13 cellular contexts compared by ENCODE assay signal in genomic region chr16:50839920-50840729, GRCh38.
DNase-seq lines count a peak whose midpoint lies in the region; ATAC-seq and TF ChIP-seq lines count a peak whose summit lies in the region.
"Had no signal": no experiment of that assay in that cellular context is flagged by ENCODE, and none has a peak within 500 bp of the region (broad histone marks: within the 10 kb centered on the region; RNA-seq: fewer than 3 reads in every experiment).

No MANE protein-coding gene starts in this region.

- H3K36me3 ChIP-seq in WERI-Rb-1 = no peaks in the 10 kb centered on the region
- no peaks in the 10 kb centered on the region for H3K36me3 ChIP-seq in lower lobe of right lung

- peaks cover 11% of the 10 kb centered on the region for H3K27me3 Mint-ChIP-seq in activated CD8-positive, alpha-beta T cell treated with anti-CD3 and anti-CD28 coated beads for 36 hours
- H3K27me3 Mint-ChIP-seq in activated CD8-positive, alpha-beta T cell treated with anti-CD3 and anti-CD28 coated beads, Interleukin-2, amount 10 ng/mL, durations not matched to agents 7 days and 5 days (ENCODE audit: low read depth) = peaks cover 29% of the 10 kb centered on the region

- H3K27ac ChIP-seq in WERI-Rb-1 = no peak overlapping the region
- peak overlapping the region; percentile 99 for H3K27ac ChIP-seq in temporal lobe (ENCODE audit: low read depth, low read length)
- no peak overlapping the region for H3K27ac ChIP-seq in lower lobe of right lung

- no peak for TF ChIP-seq CTCF in activated CD8-positive, alpha-beta T cell treated with anti-CD3 and anti-CD28 coated beads for 36 hours (IDR thresholded peaks at IDR 0.05)
- TF ChIP-seq CTCF in WERI-Rb-1 (IDR thresholded peaks at IDR 0.05; ENCODE audit: low read depth, low read length) (0 out of 2 replicates have a peak, but pooled peaks have one; percentile 7), lower lobe of right lung (IDR thresholded peaks at IDR 0.05) (no peak)

- H3K27ac Mint-ChIP-seq in activated CD8-positive, alpha-beta T cell treated with anti-CD3 and anti-CD28 coated beads for 36 hours = no peak overlapping the region
- H3K27ac Mint-ChIP-seq in activated CD8-positive, alpha-beta T cell treated with anti-CD3 and anti-CD28 coated beads, Interleukin-2, amount 10 ng/mL, durations not matched to agents 7 days and 5 days = no peak overlapping the region

- H3K4me3 Mint-ChIP-seq in activated CD8-positive, alpha-beta T cell treated with anti-CD3 and anti-CD28 coated beads for 36 hours = no peak overlapping the region
- H3K4me3 Mint-ChIP-seq in activated CD8-positive, alpha-beta T cell treated with anti-CD3 and anti-CD28 coated beads, Interleukin-2, amount 10 ng/mL, durations not matched to agents 7 days and 5 days = no peak overlapping the region

- H3K4me3 ChIP-seq in WERI-Rb-1 (ENCODE audit: low read depth, low read length) = no peak overlapping the region
- H3K4me3 ChIP-seq in lower lobe of right lung = no peak overlapping the region

- peaks cover 22% of the 10 kb centered on the region for H3K4me1 Mint-ChIP-seq in activated CD8-positive, alpha-beta T cell treated with anti-CD3 and anti-CD28 coated beads for 36 hours (ENCODE audit: low read depth)
- peaks cover 16% of the 10 kb centered on the region for H3K4me1 Mint-ChIP-seq in activated CD8-positive, alpha-beta T cell treated with anti-CD3 and anti-CD28 coated beads, Interleukin-2, amount 10 ng/mL, durations not matched to agents 7 days and 5 days (ENCODE audit: low read depth)

- no peaks in the 10 kb centered on the region for H3K9me3 ChIP-seq in WERI-Rb-1 (ENCODE audit: severe bottlenecking)
- H3K9me3 ChIP-seq in lower lobe of right lung = no peaks in the 10 kb centered on the region

- H3K36me3 Mint-ChIP-seq in activated CD8-positive, alpha-beta T cell treated with anti-CD3 and anti-CD28 coated beads for 36 hours (ENCODE audit: low read depth) = no peaks in the 10 kb centered on the region
- H3K36me3 Mint-ChIP-seq in activated CD8-positive, alpha-beta T cell treated with anti-CD3 and anti-CD28 coated beads, Interleukin-2, amount 10 ng/mL, durations not matched to agents 7 days and 5 days (ENCODE audit: low read depth) = no peaks in the 10 kb centered on the region

- H3K4me1 ChIP-seq in lower lobe of right lung = no peaks in the 10 kb centered on the region

- CTCF ChIA-PET in activated CD8-positive, alpha-beta T cell treated with anti-CD3 and anti-CD28 coated beads for 36 hours (lab: Charles Lee) = interaction anchor here (1.9 kb wide), 1 partner anchor 34 kb away, joined by 6 read pairs; no protein-coding TSS in a partner anchor
- CTCF ChIA-PET in activated CD8-positive, alpha-beta T cell treated with anti-CD3 and anti-CD28 coated beads, Interleukin-2, amount 10 ng/mL, durations not matched to agents 7 days and 5 days (lab: Charles Lee) = no interaction called here

- peak; percentile 28 for DNase-seq in activated CD8-positive, alpha-beta T cell treated with anti-CD3 and anti-CD28 coated beads for 36 hours
- DNase-seq in activated CD8-positive, alpha-beta T cell treated with anti-CD3 and anti-CD28 coated beads, Interleukin-2, amount 10 ng/mL, durations not matched to agents 7 days and 5 days = no peak
- DNase-seq in WERI-Rb-1 (no peak), islet precursor cell (peak; percentile 50), dermis blood vessel endothelial cell (no peak), lower lobe of right lung (no peak)
- DNase-seq: activated gamma-delta T cell, DMS 273 treated with DMSO at 0.1 percent for 48 hours, NCI-H1105 treated with DMSO at 0.1 percent for 48 hours, NCI-H345 had no signal

- no peak for ATAC-seq in activated CD8-positive, alpha-beta T cell treated with anti-CD3 and anti-CD28 coated beads for 36 hours
- ATAC-seq in activated CD8-positive, alpha-beta T cell treated with anti-CD3 and anti-CD28 coated beads, Interleukin-2, amount 10 ng/mL, durations not matched to agents 7 days and 5 days = no peak
- no peak for ATAC-seq in GM21390 (IDR thresholded peaks at IDR 0.05; ENCODE audit: unreplicated experiment)
- no peak for ATAC-seq in lower lobe of right lung

- POLR2A ChIA-PET in activated CD8-positive, alpha-beta T cell treated with anti-CD3 and anti-CD28 coated beads for 36 hours (lab: Charles Lee) = no interaction called here
- POLR2A ChIA-PET in activated CD8-positive, alpha-beta T cell treated with anti-CD3 and anti-CD28 coated beads, Interleukin-2, amount 10 ng/mL, durations not matched to agents 7 days and 5 days (lab: Charles Lee) = no interaction called here

- intact Hi-C loops in activated CD8-positive, alpha-beta T cell treated with anti-CD3 and anti-CD28 coated beads for 36 hours (cut with micrococcal nuclease) = no loop called here
- intact Hi-C loops in lower lobe of right lung (cut with DNase I) = no loop called here

- no peaks in the 10 kb centered on the region for H3K27me3 ChIP-seq in WERI-Rb-1 (ENCODE audit: insufficient read depth, low read depth, severe bottlenecking)
- H3K27me3 ChIP-seq in lower lobe of right lung (ENCODE audit: low read depth) = peaks cover 28% of the 10 kb centered on the region

- H3K9me3 Mint-ChIP-seq in activated CD8-positive, alpha-beta T cell treated with anti-CD3 and anti-CD28 coated beads for 36 hours = no peaks in the 10 kb centered on the region
- H3K9me3 Mint-ChIP-seq in activated CD8-positive, alpha-beta T cell treated with anti-CD3 and anti-CD28 coated beads, Interleukin-2, amount 10 ng/mL, durations not matched to agents 7 days and 5 days (ENCODE audit: insufficient read depth) = no peaks in the 10 kb centered on the region
- H3K9me3 Mint-ChIP-seq: stimulated activated naive CD8-positive, alpha-beta T cell treated with anti-CD3 and anti-CD28 coated beads, Interleukin-15, amount 100 ng/mL, for 72 hours had no signal

Comparison
In these comparisons a context has a peak if more than half of its experiments do, and no peak if none do; other contexts are left out.
1. DNase-seq: peak in activated CD8-positive, alpha-beta T cell treated with anti-CD3 and anti-CD28 coated beads for 36 hours (single experiment) and islet precursor cell (single experiment); none in activated CD8-positive, alpha-beta T cell treated with anti-CD3 and anti-CD28 coated beads, Interleukin-2, amount 10 ng/mL, durations not matched to agents 7 days and 5 days (single experiment), WERI-Rb-1 (single experiment), dermis blood vessel endothelial cell (single experiment) and lower lobe of right lung (single experiment).